17 cellular contexts compared by ENCODE assay signal in the genomic region with DNA sequence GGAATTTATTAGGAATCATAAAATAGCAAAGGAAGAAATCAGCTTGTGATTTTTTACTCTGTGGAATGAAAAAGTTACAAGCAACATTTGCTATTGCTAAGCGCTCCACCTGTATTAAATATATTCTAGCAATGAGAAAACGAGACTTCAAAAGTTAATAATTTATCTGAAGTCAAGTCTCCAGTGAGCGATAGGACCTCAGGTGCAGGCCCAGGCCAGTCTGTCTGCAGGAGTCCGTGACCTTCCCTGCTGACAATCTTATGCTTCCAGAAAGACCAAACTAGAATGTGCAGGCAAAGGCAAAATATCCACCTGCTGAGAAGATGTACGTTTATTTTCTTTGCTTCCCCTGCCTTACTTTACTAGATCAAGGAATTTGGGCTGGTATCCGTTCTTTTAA. TPM values are rescaled to one million over a fixed set of nuclear protein-coding genes. Genes with fewer than 3 reads are reported as not detected.
DNase-seq lines count a peak whose midpoint lies in the region; FAIRE-seq and TF ChIP-seq lines count a peak whose summit lies in the region.
"Had no signal": no experiment of that assay in that cellular context is flagged by ENCODE, and none has a peak within 500 bp of the region (broad histone marks: within the 10 kb centered on the region; RNA-seq: fewer than 3 reads in every experiment).

No MANE protein-coding gene starts in this region.

- DNase-seq in DMS53 treated with DMSO at 0.1 percent for 48 hours (lab: John Stamatoyannopoulos, UW; ENCODE audit: unreplicated experiment) (peak; percentile 25), left kidney (ENCODE audit: low read depth, low spot score) (peak; percentile 36), small intestine (peak; percentile 36), NCI-H1930 (lab: John Stamatoyannopoulos, UW) (no peak), smooth muscle cell (lab: John Stamatoyannopoulos, UW; ENCODE audit: unreplicated experiment) (no peak)
- DNase-seq in activated CD4-positive, alpha-beta T cell treated with anti-CD3 and anti-CD28 coated beads for 1 hour, result no peak
- DNase-seq: 8988T; Caco-2; CD8-positive, alpha-beta memory T cell had no signal

- no peak overlapping the region for H3K4me2 ChIP-seq in smooth muscle cell

- no peaks in the 10 kb centered on the region for H4K20me1 ChIP-seq in smooth muscle cell (ENCODE audit: low read depth)

- H3K9me3 ChIP-seq in small intestine (ENCODE audit: control insufficient read depth, low read depth), result no peaks in the 10 kb centered on the region
- no peaks in the 10 kb centered on the region for H3K9me3 ChIP-seq in smooth muscle cell (replicated peaks; ENCODE audit: low read depth)
- H3K9me3 ChIP-seq: HAP-1 had no signal

- no peak overlapping the region for H3K9ac ChIP-seq in smooth muscle cell (ENCODE audit: low read depth)

- FAIRE-seq in small intestine (lab: Jason Lieb, UNC), result no peak
- FAIRE-seq: H1, HepG2, HTR-8/SVneo had no signal

- no peaks in the 10 kb centered on the region for H3K79me2 ChIP-seq in ACC112 (ENCODE audit: control insufficient read depth, insufficient read depth, low read length, unreplicated experiment)
- H3K79me2 ChIP-seq in smooth muscle cell (ENCODE audit: low read depth), result no peaks in the 10 kb centered on the region

- H3K27me3 ChIP-seq in ACC112 (ENCODE audit: insufficient read depth, low read length) (no peaks in the 10 kb centered on the region), small intestine (ENCODE audit: control insufficient read depth in 2 of 2, insufficient read depth in 2 of 2, low read length in 2 of 2) (no peaks in the 10 kb centered on the region), smooth muscle cell (ENCODE audit: low read depth) (no peaks in the 10 kb centered on the region)

- peaks cover 15% of the 10 kb centered on the region for H3K4me1 ChIP-seq in ACC112 (ENCODE audit: control insufficient read depth, insufficient read depth, low read length, unreplicated experiment)
- no peaks in the 10 kb centered on the region for H3K4me1 ChIP-seq in small intestine (ENCODE audit: control insufficient read depth in 2 of 2, insufficient read depth in 1 of 2, low read depth in 1 of 2, low read length in 1 of 2)
- peaks cover 4% of the 10 kb centered on the region for H3K4me1 ChIP-seq in smooth muscle cell (ENCODE audit: low read depth)
- H3K4me1 ChIP-seq: HAP-1 had no signal

- no peak for TF ChIP-seq CTCF in smooth muscle cell (IDR thresholded peaks at IDR 0.05; ENCODE audit: borderline replicate concordance, insufficient read depth, poor library complexity, severe bottlenecking)

- H3K4me3 ChIP-seq in ACC112 (ENCODE audit: low read depth, low read length) (no peak overlapping the region), small intestine (ENCODE audit: low read depth in 1 of 2, low read length in 2 of 2) (no peak overlapping the region), smooth muscle cell (no peak overlapping the region)
- H3K4me3 ChIP-seq: HAP-1 had no signal

- 24 to 69% (median 38%) methylated on average over 6 of the region's 6 CpGs for WGBS in small intestine, 3 donors
- 95% methylated on average over 6 of the region's 6 CpGs for WGBS in smooth muscle cell (ENCODE audit: low lambda C conversion rate)

- H3K27ac ChIP-seq in ACC112 (ENCODE audit: low read depth, low read length) (no peak overlapping the region), small intestine (ENCODE audit: low read depth in 1 of 2, low read length in 1 of 2) (no peak overlapping the region), smooth muscle cell (ENCODE audit: low read depth) (no peak overlapping the region)

- H3F3A ChIP-seq in smooth muscle cell (ENCODE audit: low read depth), result peaks cover 3% of the 10 kb centered on the region

- H2AFZ ChIP-seq in ACC112 (ENCODE audit: low read length, unreplicated experiment) (peak overlapping the region; percentile 12), smooth muscle cell (ENCODE audit: low read depth) (no peak overlapping the region)

- H3K36me3 ChIP-seq in ACC112 (ENCODE audit: insufficient read depth, low read length), result no peaks in the 10 kb centered on the region
- no peaks in the 10 kb centered on the region for H3K36me3 ChIP-seq in small intestine (ENCODE audit: control insufficient read depth in 2 of 2, insufficient read depth in 2 of 2, low read length in 2 of 2)
- H3K36me3 ChIP-seq in smooth muscle cell (ENCODE audit: low read depth), result no peaks in the 10 kb centered on the region
- H3K36me3 ChIP-seq: HAP-1 had no signal

RNA-seq across cellular contexts. Expression of a gene that starts 22.7 kb away (rescaled TPM):
- 10 to 100 TPM in 1 of 3 donors, 1 to 10 TPM in 2; 1.8 to 23.3 (median 4.1) TPM for polyA plus RNA-seq in small intestine
- total RNA-seq in smooth muscle cell, result not detected in 2 replicates
- not detected in 2 replicates for polyA plus RNA-seq in smooth muscle cell
- total RNA-seq: Daoy, HepG2 had no signal
- polyA plus RNA-seq: AG04450; BJ; CD8-positive, alpha-beta memory T cell; HepG2 had no signal

Comparison
In these comparisons a context has a peak if more than half of its experiments do, and no peak if none do; other contexts are left out.
1. DNase-seq: peak in DMS53 treated with DMSO at 0.1 percent for 48 hours (single experiment), left kidney (single experiment) and small intestine (single experiment); none in activated CD4-positive, alpha-beta T cell treated with anti-CD3 and anti-CD28 coated beads for 1 hour (single experiment), NCI-H1930 (0 of 2) and smooth muscle cell (single experiment).